ENCODE assay signal across 21 cellular contexts in the genomic region with DNA sequence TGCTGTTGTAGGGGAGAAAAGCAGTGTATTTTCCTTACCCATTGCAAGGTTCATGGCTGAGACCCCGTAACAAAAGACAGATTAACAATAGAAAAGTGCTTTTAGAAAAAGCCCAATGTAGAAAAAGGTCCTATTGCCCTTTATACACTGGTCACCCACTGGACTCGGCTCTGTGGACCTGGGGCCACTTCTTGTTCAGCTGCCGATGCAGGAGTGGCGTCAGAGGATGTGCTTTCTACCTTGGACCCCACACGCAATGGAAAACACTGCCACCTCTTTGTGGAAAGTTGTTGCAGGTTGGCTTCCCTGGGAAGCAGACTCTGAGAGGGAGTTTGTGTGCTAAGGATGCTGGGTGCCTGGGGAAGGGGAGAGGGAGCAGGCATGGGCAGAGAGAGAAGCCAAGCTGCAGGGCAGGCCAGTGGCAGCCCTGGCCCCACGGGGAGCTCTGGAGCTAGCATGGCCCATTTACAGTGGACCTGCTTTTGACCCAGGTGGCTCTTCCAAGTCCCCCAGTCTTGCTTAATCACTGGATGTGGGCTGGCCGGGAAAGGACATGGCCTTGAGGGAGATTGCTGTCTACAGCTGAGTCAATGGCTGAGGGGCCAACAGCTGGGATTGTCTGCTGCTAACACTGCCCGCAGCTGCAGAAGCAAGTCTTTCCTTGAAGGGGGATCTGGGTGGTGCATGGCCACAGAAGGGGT.
"Had no signal": no experiment of that assay in that cellular context is flagged by ENCODE, and none has a peak within 500 bp of the region (broad histone marks: within the 10 kb centered on the region; RNA-seq: fewer than 3 reads in every experiment).

No MANE protein-coding gene starts in this region.

- H3K27ac ChIP-seq: left lung, pancreas, skin epidermis, thoracic aorta had no signal

- H3K4me3 ChIP-seq: left lung, pancreas, skin epidermis, thoracic aorta had no signal

- H3K36me3 Mint-ChIP-seq: activated CD4-positive, alpha-beta memory T cell treated with anti-CD3 and anti-CD28 coated beads for 36 hours; activated naive CD8-positive, alpha-beta T cell treated with anti-CD3 and anti-CD28 coated beads for 36 hours; brain; memory B cell had no signal

- H3K4me1 Mint-ChIP-seq: activated B cell treated with CpG ODN at 0.5 μM for 24 hours, memory B cell had no signal

- ATAC-seq: left lung; naive thymus-derived CD4-positive, alpha-beta T cell; stimulated activated effector memory CD8-positive, alpha-beta T cell treated with anti-CD3 and anti-CD28 coated beads, Interleukin-12 subunit alpha, Interleukin-12 subunit beta, amount 100 ng/mL, for 72 hours had no signal

- H3K9me3 ChIP-seq: left lung, pancreas, thoracic aorta had no signal

- H3K27me3 ChIP-seq: pancreas had no signal

- FAIRE-seq: colon, pancreas had no signal

- H3K4me1 ChIP-seq: left lung, pancreas had no signal

- DNase-seq: activated B cell treated with CpG ODN at 0.5 μM for 24 hours; activated CD4-positive, alpha-beta memory T cell treated with anti-CD3 and anti-CD28 coated beads for 36 hours; activated CD4-positive, alpha-beta T cell treated with anti-CD3 and anti-CD28 coated beads for 4 hours; activated gamma-delta T cell treated with Interleukin-2 at 50 U/mL for 16 hours; activated naive CD8-positive, alpha-beta T cell treated with anti-CD3 and anti-CD28 coated beads for 36 hours; activated T-cell treated with anti-CD3 and anti-CD28 coated beads for 4 hours; central memory CD4-positive, alpha-beta T cell; foreskin melanocyte; glutamatergic neuron; left lung; naive thymus-derived CD4-positive, alpha-beta T cell; pancreas; T-helper 1 cell; T-helper 9 cell had no signal

- H3K9me3 Mint-ChIP-seq: activated B cell treated with CpG ODN at 0.5 μM for 24 hours; activated CD4-positive, alpha-beta memory T cell treated with anti-CD3 and anti-CD28 coated beads for 36 hours; activated naive CD8-positive, alpha-beta T cell treated with anti-CD3 and anti-CD28 coated beads for 36 hours; activated T-helper 1 cell treated with anti-CD3 and anti-CD28 coated beads, Interleukin-12 subunit alpha, Interleukin-12 subunit beta, Interleukin-2, Interleukin-4 antibody, amounts not matched to agents 30 ng/mL and 10 ng/mL and 1 ng/mL, durations not matched to agents 14 hours and 24 hours and 36 hours; stimulated activated effector memory CD8-positive, alpha-beta T cell treated with anti-CD3 and anti-CD28 coated beads, Interleukin-12 subunit alpha, Interleukin-12 subunit beta, amount 100 ng/mL, for 72 hours had no signal

- H3K36me3 ChIP-seq: left lung, pancreas, thoracic aorta had no signal

- H3K27ac Mint-ChIP-seq: activated B cell treated with CpG ODN at 0.5 μM for 24 hours; activated CD4-positive, alpha-beta memory T cell treated with anti-CD3 and anti-CD28 coated beads for 36 hours; activated naive CD8-positive, alpha-beta T cell treated with anti-CD3 and anti-CD28 coated beads for 36 hours; activated T-helper 1 cell treated with anti-CD3 and anti-CD28 coated beads, Interleukin-12 subunit alpha, Interleukin-12 subunit beta, Interleukin-2, Interleukin-4 antibody, amounts not matched to agents 30 ng/mL and 10 ng/mL and 1 ng/mL, durations not matched to agents 14 hours and 24 hours and 36 hours; memory B cell; naive thymus-derived CD4-positive, alpha-beta T cell; stimulated activated effector memory CD8-positive, alpha-beta T cell treated with anti-CD3 and anti-CD28 coated beads, Interleukin-12 subunit alpha, Interleukin-12 subunit beta, amount 100 ng/mL, for 72 hours had no signal

- H3K4me3 Mint-ChIP-seq: activated B cell treated with CpG ODN at 0.5 μM for 24 hours; activated CD4-positive, alpha-beta memory T cell treated with anti-CD3 and anti-CD28 coated beads for 36 hours; activated naive CD8-positive, alpha-beta T cell treated with anti-CD3 and anti-CD28 coated beads for 36 hours; activated T-helper 1 cell treated with anti-CD3 and anti-CD28 coated beads, Interleukin-12 subunit alpha, Interleukin-12 subunit beta, Interleukin-2, Interleukin-4 antibody, amounts not matched to agents 30 ng/mL and 10 ng/mL and 1 ng/mL, durations not matched to agents 14 hours and 24 hours and 36 hours; brain; memory B cell; naive thymus-derived CD4-positive, alpha-beta T cell; stimulated activated effector memory CD8-positive, alpha-beta T cell treated with anti-CD3 and anti-CD28 coated beads, Interleukin-12 subunit alpha, Interleukin-12 subunit beta, amount 100 ng/mL, for 72 hours had no signal
